In genomic region chr6:157763129-157763893, GRCh38 we compare ENCODE assay signal across 1 cellular context.
TF ChIP-seq lines count a peak whose summit lies in the region.

No MANE protein-coding gene starts in this region.

TF ChIP-seq in HepG2, 621 proteins besides CTCF, POLR2A, EP300 and RAD21 (continued from another document and continues in another):
- no peak; the same call in 1 of the 2 replicates for TF ChIP-seq ZNF616 (CRISPR knock-in tag; IDR thresholded peaks at IDR 0.05; ENCODE audit: low read depth)
- TF ChIP-seq BCL3 (CRISPR knock-in tag; IDR thresholded peaks at IDR 0.05), result no peak
- no peak for TF ChIP-seq MAFK (conservative IDR thresholded peaks at IDR 0.05 in 1 of 2, IDR thresholded peaks at IDR 0.05 in 1 of 2; ENCODE audit: low read length in 2 of 2)
- TF ChIP-seq TMF1 (CRISPR knock-in tag; IDR thresholded peaks at IDR 0.05; ENCODE audit: low read depth), result no peak
- peak; percentile 68; the same call in 1 of the 2 replicates for TF ChIP-seq PHF8 (CRISPR knock-in tag; IDR thresholded peaks at IDR 0.05)
- TF ChIP-seq MEIS2 (CRISPR knock-in tag; IDR thresholded peaks at IDR 0.05), result no peak
- TF ChIP-seq FOSL2 (CRISPR knock-in tag; IDR thresholded peaks at IDR 0.05), result peak; percentile 99
- TF ChIP-seq, protein P1, sequence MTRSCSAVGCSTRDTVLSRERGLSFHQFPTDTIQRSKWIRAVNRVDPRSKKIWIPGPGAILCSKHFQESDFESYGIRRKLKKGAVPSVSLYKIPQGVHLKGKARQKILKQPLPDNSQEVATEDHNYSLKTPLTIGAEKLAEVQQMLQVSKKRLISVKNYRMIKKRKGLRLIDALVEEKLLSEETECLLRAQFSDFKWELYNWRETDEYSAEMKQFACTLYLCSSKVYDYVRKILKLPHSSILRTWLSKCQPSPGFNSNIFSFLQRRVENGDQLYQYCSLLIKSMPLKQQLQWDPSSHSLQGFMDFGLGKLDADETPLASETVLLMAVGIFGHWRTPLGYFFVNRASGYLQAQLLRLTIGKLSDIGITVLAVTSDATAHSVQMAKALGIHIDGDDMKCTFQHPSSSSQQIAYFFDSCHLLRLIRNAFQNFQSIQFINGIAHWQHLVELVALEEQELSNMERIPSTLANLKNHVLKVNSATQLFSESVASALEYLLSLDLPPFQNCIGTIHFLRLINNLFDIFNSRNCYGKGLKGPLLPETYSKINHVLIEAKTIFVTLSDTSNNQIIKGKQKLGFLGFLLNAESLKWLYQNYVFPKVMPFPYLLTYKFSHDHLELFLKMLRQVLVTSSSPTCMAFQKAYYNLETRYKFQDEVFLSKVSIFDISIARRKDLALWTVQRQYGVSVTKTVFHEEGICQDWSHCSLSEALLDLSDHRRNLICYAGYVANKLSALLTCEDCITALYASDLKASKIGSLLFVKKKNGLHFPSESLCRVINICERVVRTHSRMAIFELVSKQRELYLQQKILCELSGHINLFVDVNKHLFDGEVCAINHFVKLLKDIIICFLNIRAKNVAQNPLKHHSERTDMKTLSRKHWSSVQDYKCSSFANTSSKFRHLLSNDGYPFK (CRISPR knock-in tag; IDR thresholded peaks at IDR 0.05; ENCODE audit: borderline replicate concordance), result peak; percentile 70
- TF ChIP-seq ETV5 (CRISPR knock-in tag; IDR thresholded peaks at IDR 0.05; ENCODE audit: borderline replicate concordance), result peak; percentile 94
- TF ChIP-seq MIXL1 (CRISPR knock-in tag; IDR thresholded peaks at IDR 0.05), result peak; percentile 46; the same call in 1 of the 2 replicates
- TF ChIP-seq ZFY (CRISPR knock-in tag; IDR thresholded peaks at IDR 0.05), result peak; percentile 73
- TF ChIP-seq, protein P2, sequence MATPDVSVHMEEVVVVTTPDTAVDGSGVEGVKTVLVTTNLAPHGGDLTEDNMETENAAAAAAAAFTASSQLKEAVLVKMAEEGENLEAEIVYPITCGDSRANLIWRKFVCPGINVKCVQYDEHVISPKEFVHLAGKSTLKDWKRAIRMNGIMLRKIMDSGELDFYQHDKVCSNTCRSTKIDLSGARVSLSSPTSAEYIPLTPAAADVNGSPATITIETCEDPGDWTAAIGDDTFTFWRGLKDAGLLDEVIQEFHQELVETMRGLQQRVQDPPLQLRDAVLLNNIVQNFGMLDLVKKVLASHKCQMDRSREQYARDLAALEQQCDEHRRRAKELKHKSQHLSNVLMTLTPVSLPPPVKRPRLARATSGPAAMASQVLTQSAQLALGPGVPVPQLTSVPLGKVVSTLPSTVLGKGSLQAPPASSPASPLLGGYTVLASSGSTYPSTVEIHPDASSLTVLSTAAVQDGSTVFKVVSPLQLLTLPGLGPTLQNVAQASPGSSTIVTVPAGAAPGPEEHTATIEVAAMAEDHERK (CRISPR knock-in tag; IDR thresholded peaks at IDR 0.05; ENCODE audit: low read depth), result no peak
- TF ChIP-seq WIZ (CRISPR knock-in tag; IDR thresholded peaks at IDR 0.05), result no peak; the same call in 1 of the 2 replicates
- peak; percentile 67; the same call in 1 of the 2 replicates for TF ChIP-seq SOX5 (CRISPR knock-in tag; IDR thresholded peaks at IDR 0.05; ENCODE audit: borderline replicate concordance)
- TF ChIP-seq UBTF (CRISPR knock-in tag; IDR thresholded peaks at IDR 0.05), result peak; percentile 42; the same call in 1 of the 2 replicates
- TF ChIP-seq, protein P3, sequence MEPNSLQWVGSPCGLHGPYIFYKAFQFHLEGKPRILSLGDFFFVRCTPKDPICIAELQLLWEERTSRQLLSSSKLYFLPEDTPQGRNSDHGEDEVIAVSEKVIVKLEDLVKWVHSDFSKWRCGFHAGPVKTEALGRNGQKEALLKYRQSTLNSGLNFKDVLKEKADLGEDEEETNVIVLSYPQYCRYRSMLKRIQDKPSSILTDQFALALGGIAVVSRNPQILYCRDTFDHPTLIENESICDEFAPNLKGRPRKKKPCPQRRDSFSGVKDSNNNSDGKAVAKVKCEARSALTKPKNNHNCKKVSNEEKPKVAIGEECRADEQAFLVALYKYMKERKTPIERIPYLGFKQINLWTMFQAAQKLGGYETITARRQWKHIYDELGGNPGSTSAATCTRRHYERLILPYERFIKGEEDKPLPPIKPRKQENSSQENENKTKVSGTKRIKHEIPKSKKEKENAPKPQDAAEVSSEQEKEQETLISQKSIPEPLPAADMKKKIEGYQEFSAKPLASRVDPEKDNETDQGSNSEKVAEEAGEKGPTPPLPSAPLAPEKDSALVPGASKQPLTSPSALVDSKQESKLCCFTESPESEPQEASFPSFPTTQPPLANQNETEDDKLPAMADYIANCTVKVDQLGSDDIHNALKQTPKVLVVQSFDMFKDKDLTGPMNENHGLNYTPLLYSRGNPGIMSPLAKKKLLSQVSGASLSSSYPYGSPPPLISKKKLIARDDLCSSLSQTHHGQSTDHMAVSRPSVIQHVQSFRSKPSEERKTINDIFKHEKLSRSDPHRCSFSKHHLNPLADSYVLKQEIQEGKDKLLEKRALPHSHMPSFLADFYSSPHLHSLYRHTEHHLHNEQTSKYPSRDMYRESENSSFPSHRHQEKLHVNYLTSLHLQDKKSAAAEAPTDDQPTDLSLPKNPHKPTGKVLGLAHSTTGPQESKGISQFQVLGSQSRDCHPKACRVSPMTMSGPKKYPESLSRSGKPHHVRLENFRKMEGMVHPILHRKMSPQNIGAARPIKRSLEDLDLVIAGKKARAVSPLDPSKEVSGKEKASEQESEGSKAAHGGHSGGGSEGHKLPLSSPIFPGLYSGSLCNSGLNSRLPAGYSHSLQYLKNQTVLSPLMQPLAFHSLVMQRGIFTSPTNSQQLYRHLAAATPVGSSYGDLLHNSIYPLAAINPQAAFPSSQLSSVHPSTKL (CRISPR knock-in tag; IDR thresholded peaks at IDR 0.05), result peak; percentile 90
- TF ChIP-seq, protein P4, sequence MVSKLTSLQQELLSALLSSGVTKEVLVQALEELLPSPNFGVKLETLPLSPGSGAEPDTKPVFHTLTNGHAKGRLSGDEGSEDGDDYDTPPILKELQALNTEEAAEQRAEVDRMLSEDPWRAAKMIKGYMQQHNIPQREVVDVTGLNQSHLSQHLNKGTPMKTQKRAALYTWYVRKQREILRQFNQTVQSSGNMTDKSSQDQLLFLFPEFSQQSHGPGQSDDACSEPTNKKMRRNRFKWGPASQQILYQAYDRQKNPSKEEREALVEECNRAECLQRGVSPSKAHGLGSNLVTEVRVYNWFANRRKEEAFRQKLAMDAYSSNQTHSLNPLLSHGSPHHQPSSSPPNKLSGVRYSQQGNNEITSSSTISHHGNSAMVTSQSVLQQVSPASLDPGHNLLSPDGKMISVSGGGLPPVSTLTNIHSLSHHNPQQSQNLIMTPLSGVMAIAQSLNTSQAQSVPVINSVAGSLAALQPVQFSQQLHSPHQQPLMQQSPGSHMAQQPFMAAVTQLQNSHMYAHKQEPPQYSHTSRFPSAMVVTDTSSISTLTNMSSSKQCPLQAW (CRISPR knock-in tag; IDR thresholded peaks at IDR 0.05), result peak; percentile 75; the same call in 1 of the 2 replicates
- TF ChIP-seq TARDBP (CRISPR knock-in tag; IDR thresholded peaks at IDR 0.05), result no peak
- no peak for TF ChIP-seq HOXD1 (CRISPR knock-in tag; IDR thresholded peaks at IDR 0.05)
- TF ChIP-seq TEAD2 (CRISPR knock-in tag; IDR thresholded peaks at IDR 0.05), result no peak
- no peak for TF ChIP-seq ZNF737 (CRISPR knock-in tag; IDR thresholded peaks at IDR 0.05; ENCODE audit: borderline replicate concordance)
- TF ChIP-seq ZNF749 (CRISPR knock-in tag; IDR thresholded peaks at IDR 0.05; ENCODE audit: borderline replicate concordance), result no peak
- peak; percentile 99 for TF ChIP-seq ELF3 (CRISPR knock-in tag; IDR thresholded peaks at IDR 0.05)
- TF ChIP-seq, protein P5, sequence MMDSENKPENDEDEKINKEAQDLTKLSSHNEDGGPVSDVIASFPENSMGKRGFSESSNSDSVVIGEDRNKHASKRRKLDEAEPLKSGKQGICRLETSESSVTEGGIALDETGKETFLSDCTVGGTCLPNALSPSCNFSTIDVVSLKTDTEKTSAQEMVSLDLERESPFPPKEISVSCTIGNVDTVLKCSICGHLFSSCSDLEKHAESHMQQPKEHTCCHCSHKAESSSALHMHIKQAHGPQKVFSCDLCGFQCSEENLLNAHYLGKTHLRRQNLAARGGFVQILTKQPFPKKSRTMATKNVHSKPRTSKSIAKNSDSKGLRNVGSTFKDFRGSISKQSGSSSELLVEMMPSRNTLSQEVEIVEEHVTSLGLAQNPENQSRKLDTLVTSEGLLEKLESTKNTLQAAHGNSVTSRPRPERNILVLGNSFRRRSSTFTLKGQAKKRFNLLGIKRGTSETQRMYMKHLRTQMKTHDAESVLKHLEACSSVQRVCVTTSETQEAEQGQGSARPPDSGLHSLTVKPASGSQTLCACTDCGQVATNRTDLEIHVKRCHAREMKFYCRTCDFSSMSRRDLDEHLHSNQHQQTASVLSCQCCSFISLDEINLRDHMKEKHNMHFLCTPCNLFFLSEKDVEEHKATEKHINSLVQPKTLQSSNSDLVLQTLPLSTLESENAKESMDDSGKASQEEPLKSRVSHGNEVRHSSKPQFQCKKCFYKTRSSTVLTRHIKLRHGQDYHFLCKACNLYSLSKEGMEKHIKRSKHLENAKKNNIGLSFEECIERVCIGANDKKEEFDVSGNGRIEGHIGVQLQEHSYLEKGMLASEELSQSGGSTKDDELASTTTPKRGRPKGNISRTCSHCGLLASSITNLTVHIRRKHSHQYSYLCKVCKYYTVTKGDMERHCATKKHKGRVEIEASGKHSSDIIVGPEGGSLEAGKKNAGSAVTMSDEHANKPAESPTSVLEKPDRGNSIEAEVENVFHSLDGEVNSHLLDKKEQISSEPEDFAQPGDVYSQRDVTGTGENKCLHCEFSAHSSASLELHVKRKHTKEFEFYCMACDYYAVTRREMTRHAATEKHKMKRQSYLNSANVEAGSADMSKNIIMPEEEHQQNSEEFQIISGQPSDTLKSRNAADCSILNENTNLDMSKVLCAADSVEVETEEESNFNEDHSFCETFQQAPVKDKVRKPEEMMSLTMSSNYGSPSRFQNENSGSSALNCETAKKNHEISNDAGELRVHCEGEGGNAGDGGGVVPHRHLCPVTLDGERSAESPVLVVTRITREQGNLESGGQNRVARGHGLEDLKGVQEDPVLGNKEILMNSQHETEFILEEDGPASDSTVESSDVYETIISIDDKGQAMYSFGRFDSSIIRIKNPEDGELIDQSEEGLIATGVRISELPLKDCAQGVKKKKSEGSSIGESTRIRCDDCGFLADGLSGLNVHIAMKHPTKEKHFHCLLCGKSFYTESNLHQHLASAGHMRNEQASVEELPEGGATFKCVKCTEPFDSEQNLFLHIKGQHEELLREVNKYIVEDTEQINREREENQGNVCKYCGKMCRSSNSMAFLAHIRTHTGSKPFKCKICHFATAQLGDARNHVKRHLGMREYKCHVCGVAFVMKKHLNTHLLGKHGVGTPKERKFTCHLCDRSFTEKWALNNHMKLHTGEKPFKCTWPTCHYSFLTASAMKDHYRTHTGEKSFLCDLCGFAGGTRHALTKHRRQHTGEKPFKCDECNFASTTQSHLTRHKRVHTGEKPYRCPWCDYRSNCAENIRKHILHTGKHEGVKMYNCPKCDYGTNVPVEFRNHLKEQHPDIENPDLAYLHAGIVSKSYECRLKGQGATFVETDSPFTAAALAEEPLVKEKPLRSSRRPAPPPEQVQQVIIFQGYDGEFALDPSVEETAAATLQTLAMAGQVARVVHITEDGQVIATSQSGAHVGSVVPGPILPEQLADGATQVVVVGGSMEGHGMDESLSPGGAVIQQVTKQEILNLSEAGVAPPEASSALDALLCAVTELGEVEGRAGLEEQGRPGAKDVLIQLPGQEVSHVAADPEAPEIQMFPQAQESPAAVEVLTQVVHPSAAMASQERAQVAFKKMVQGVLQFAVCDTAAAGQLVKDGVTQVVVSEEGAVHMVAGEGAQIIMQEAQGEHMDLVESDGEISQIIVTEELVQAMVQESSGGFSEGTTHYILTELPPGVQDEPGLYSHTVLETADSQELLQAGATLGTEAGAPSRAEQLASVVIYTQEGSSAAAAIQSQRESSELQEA (CRISPR knock-in tag; IDR thresholded peaks at IDR 0.05; ENCODE audit: not compliant biosample characterization), result no peak
- TF ChIP-seq HNRNPUL1 (IDR thresholded peaks at IDR 0.05; ENCODE audit: low read depth, low read length), result no peak
- no peak for TF ChIP-seq XBP1 (CRISPR knock-in tag; IDR thresholded peaks at IDR 0.05)
- no peak for TF ChIP-seq ZNF20 (CRISPR knock-in tag; IDR thresholded peaks at IDR 0.05)
- TF ChIP-seq, protein P6, sequence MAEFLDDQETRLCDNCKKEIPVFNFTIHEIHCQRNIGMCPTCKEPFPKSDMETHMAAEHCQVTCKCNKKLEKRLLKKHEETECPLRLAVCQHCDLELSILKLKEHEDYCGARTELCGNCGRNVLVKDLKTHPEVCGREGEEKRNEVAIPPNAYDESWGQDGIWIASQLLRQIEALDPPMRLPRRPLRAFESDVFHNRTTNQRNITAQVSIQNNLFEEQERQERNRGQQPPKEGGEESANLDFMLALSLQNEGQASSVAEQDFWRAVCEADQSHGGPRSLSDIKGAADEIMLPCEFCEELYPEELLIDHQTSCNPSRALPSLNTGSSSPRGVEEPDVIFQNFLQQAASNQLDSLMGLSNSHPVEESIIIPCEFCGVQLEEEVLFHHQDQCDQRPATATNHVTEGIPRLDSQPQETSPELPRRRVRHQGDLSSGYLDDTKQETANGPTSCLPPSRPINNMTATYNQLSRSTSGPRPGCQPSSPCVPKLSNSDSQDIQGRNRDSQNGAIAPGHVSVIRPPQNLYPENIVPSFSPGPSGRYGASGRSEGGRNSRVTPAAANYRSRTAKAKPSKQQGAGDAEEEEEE (CRISPR knock-in tag; IDR thresholded peaks at IDR 0.05; ENCODE audit: borderline replicate concordance), result peak; percentile 84; the same call in 1 of the 2 replicates
- TF ChIP-seq HOXA3 (CRISPR knock-in tag; IDR thresholded peaks at IDR 0.05), result peak; percentile 39; the same call in 1 of the 2 replicates
- TF ChIP-seq DPF2 (CRISPR knock-in tag; IDR thresholded peaks at IDR 0.05; ENCODE audit: borderline replicate concordance, low read depth), result peak; percentile 48; the same call in 1 of the 2 replicates
- TF ChIP-seq RXRB (CRISPR knock-in tag; IDR thresholded peaks at IDR 0.05; ENCODE audit: borderline replicate concordance), result peak; percentile 70
- 0 out of 2 replicates have a peak, but pooled peaks have one; percentile 26 for TF ChIP-seq NCOR1 (IDR thresholded peaks at IDR 0.05; ENCODE audit: borderline replicate concordance, low read length)
- TF ChIP-seq KAT8 (CRISPR knock-in tag; IDR thresholded peaks at IDR 0.05), result peak; percentile 82
